In the genomic region with DNA sequence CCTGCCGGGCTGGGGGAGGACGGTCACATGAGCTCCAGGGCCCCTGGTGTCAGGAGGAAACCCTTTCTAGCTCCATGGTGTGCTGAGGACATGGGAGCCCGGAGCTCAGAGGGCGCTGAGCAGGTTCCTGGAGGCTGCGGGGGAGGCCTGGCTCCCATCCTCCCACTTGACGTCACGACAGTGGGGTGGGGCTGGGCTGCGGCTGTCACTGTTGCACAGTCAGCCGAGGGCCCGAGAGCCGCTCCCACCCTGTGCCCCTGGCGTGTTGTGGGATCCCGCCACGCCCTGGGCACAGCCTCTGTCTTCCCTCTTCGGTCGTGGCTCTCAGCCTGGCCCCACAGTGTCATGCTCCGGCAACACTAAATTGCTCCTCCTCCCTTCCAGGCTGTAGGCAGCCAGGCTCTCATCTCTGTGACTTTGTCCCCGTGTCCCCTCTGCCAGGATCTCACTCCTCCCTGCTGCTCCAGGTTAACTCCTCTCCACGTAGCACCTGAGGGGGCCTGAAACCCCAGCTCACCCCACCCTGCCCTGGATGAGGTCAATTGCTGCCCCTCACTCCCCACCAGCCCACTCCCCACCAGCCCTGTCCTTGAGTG, we compare ENCODE assay signal across 14 cellular contexts. TPM values are rescaled to one million over a fixed set of nuclear protein-coding genes. Genes with fewer than 3 reads are reported as not detected.
DNase-seq lines count a peak whose midpoint lies in the region; ATAC-seq, FAIRE-seq and TF ChIP-seq lines count a peak whose summit lies in the region.
"Had no signal": no experiment of that assay in that cellular context is flagged by ENCODE, and none has a peak within 500 bp of the region (broad histone marks: within the 10 kb centered on the region; RNA-seq: fewer than 3 reads in every experiment).

No MANE protein-coding gene starts in this region.

- no peaks in the 10 kb centered on the region for H4K20me1 ChIP-seq in OCI-LY7 (ENCODE audit: insufficient read depth, low read length)

- POLR2A ChIA-PET in A549 (lab: Yijun Ruan, JAX): no interaction called here
- POLR2A ChIA-PET in activated CD4-positive, alpha-beta memory T cell treated with anti-CD3 and anti-CD28 coated beads, Interleukin-2, amount 10 ng/mL, durations not matched to agents 7 days and 5 days (lab: Charles Lee): no interaction called here
- POLR2A ChIA-PET in OCI-LY7 (lab: Charles Lee): interaction anchor here (0.6 kb wide), 1 partner anchor 74 kb away, joined by 3 read pairs; no protein-coding TSS in a partner anchor

- H3K4me1 ChIP-seq in A549: peaks cover 6% of the 10 kb centered on the region; the same call in 1 of the 3 replicates
- H3K4me1 ChIP-seq in OCI-LY7 (ENCODE audit: insufficient read depth, low read length, poor library complexity, severe bottlenecking): no peaks in the 10 kb centered on the region
- H3K4me1 ChIP-seq: SJSA1 had no signal

- H3K9me3 ChIP-seq in A549: no peaks in the 10 kb centered on the region
- no peaks in the 10 kb centered on the region for H3K9me3 ChIP-seq in OCI-LY7 (ENCODE audit: low read length)
- H3K9me3 ChIP-seq: SJSA1 had no signal

- no peak for TF ChIP-seq EP300 in A549 (IDR thresholded peaks at IDR 0.05)

- ATAC-seq in A549 (peak; percentile 12 to 17; a peak in 3 of 6 replicates), left lobe of liver (peak; percentile 13), GM19463 (IDR thresholded peaks at IDR 0.05; ENCODE audit: unreplicated experiment) (no peak)

- H3K27ac Mint-ChIP-seq in activated CD4-positive, alpha-beta memory T cell treated with anti-CD3 and anti-CD28 coated beads, Interleukin-2, amount 10 ng/mL, durations not matched to agents 7 days and 5 days: no peak overlapping the region

- intact Hi-C loops in OCI-LY7 (cut with micrococcal nuclease; ENCODE audit: unreplicated experiment): no loop called here

- no peak overlapping the region for H2AFZ ChIP-seq in OCI-LY7 (ENCODE audit: low read length)

- DNase-seq in A549 (ENCODE audit: low read depth in 1 of 2, low spot score in 1 of 2) (peak in 1 of 2 experiments; percentile 51), GM03348 (ENCODE audit: low spot score) (peak; percentile 53), left lobe of liver (ENCODE audit: low spot score) (no peak), OCI-LY7 (ENCODE audit: low spot score) (no peak), Kasumi-1 (lab: John Stamatoyannopoulos, UW) (no peak)
- peak; percentile 48 for DNase-seq in activated CD4-positive, alpha-beta memory T cell treated with anti-CD3 and anti-CD28 coated beads, Interleukin-2, amount 10 ng/mL, durations not matched to agents 7 days and 5 days
- no peak for DNase-seq in activated naive CD4-positive, alpha-beta T cell (lab: John Stamatoyannopoulos, UW)
- DNase-seq: activated T-cell treated with anti-CD3 and anti-CD28 coated beads, Interleukin-2, amount 50 U/mL, for 4 hours; COR-L47; effector CD4-positive, alpha-beta T cell; Karpas-422; stimulated activated CD4-positive, alpha-beta T cell treated with anti-CD3 and anti-CD28 coated beads, Interleukin-12 subunit alpha, Interleukin-12 subunit beta, amount 100 ng/mL, for 4 hours had no signal

- H3K27ac ChIP-seq in A549 (0 out of 6 replicates have a peak overlapping the region, but pooled peaks of 1 of the 2 experiments have one; percentile 8), OCI-LY7 (ENCODE audit: low read depth, low read length, poor library complexity, severe bottlenecking) (no peak overlapping the region)
- H3K27ac ChIP-seq: SJSA1 had no signal

- WGBS in A549 (ENCODE audit: missing lambda C conversion rate): 55% methylated on average over 18 of the region's 19 CpGs

- H3K9me3 Mint-ChIP-seq in activated CD4-positive, alpha-beta memory T cell treated with anti-CD3 and anti-CD28 coated beads, Interleukin-2, amount 10 ng/mL, durations not matched to agents 7 days and 5 days: no peaks in the 10 kb centered on the region
- H3K9me3 Mint-ChIP-seq: activated T-cell treated with anti-CD3 and anti-CD28 coated beads, Interleukin-2, amount 50 U/mL, for 4 hours had no signal

- no peaks in the 10 kb centered on the region for H3K9me2 ChIP-seq in OCI-LY7 (ENCODE audit: insufficient read depth, low read length)

- H3K36me3 ChIP-seq in OCI-LY7 (ENCODE audit: insufficient read depth, low read length): no peaks in the 10 kb centered on the region
- H3K36me3 ChIP-seq: SJSA1 had no signal

- H3K4me1 Mint-ChIP-seq in activated CD4-positive, alpha-beta memory T cell treated with anti-CD3 and anti-CD28 coated beads, Interleukin-2, amount 10 ng/mL, durations not matched to agents 7 days and 5 days: peaks cover 16% of the 10 kb centered on the region

- H3K4me2 ChIP-seq in A549 (peak overlapping the region; percentile 45; the same call in 2 of the 3 replicates), OCI-LY7 (ENCODE audit: low read length) (no peak overlapping the region)

- no TSS peak for BruUV-seq in OCI-LY7 (replicated peaks; lab: Mats Ljungman, UMichigan)

- FAIRE-seq in A549 (lab: Jason Lieb, UNC): no peak

- CTCF ChIA-PET in A549 (lab: Yijun Ruan, JAX): interaction anchor here (0.9 to 1.7 kb wide), 2 partner anchors 114 to 158 kb away, joined by 4 read pairs; no protein-coding TSS in a partner anchor
- CTCF ChIA-PET in activated CD4-positive, alpha-beta memory T cell treated with anti-CD3 and anti-CD28 coated beads, Interleukin-2, amount 10 ng/mL, durations not matched to agents 7 days and 5 days (lab: Charles Lee): no interaction called here
- CTCF ChIA-PET in OCI-LY7 (lab: Charles Lee; ENCODE audit: unreplicated experiment): no interaction called here

- no peak for TF ChIP-seq POLR2A in A549 (IDR thresholded peaks at IDR 0.05; ENCODE audit: low read length)

- no peaks in the 10 kb centered on the region for H3K36me3 Mint-ChIP-seq in activated CD4-positive, alpha-beta memory T cell treated with anti-CD3 and anti-CD28 coated beads, Interleukin-2, amount 10 ng/mL, durations not matched to agents 7 days and 5 days (ENCODE audit: low read depth)

- TF ChIP-seq CTCF in A549 (IDR thresholded peaks at IDR 0.05) (no peak), OCI-LY7 (conservative IDR thresholded peaks at IDR 0.05; ENCODE audit: low read length) (no peak)

- no peaks in the 10 kb centered on the region for H3K79me2 ChIP-seq in OCI-LY7 (ENCODE audit: insufficient read depth, low read depth, low read length)

- H3K4me3 Mint-ChIP-seq in activated CD4-positive, alpha-beta memory T cell treated with anti-CD3 and anti-CD28 coated beads, Interleukin-2, amount 10 ng/mL, durations not matched to agents 7 days and 5 days: no peak overlapping the region
- H3K4me3 Mint-ChIP-seq: activated T-cell treated with anti-CD3 and anti-CD28 coated beads, Interleukin-2, amount 50 U/mL, for 4 hours had no signal

- no peak for TF ChIP-seq RAD21 in A549 (conservative IDR thresholded peaks at IDR 0.05 in 1 of 2, IDR thresholded peaks at IDR 0.05 in 1 of 2)

- H3K4me3 ChIP-seq in A549: no peak overlapping the region
- no peak overlapping the region for H3K4me3 ChIP-seq in OCI-LY7 (ENCODE audit: low read depth, low read length, poor library complexity, severe bottlenecking)
- H3K4me3 ChIP-seq: SJSA1 had no signal

- no peaks in the 10 kb centered on the region for H3K27me3 Mint-ChIP-seq in activated CD4-positive, alpha-beta memory T cell treated with anti-CD3 and anti-CD28 coated beads, Interleukin-2, amount 10 ng/mL, durations not matched to agents 7 days and 5 days

TF ChIP-seq in A549, 52 proteins besides CTCF, POLR2A, EP300 and RAD21:
- TF ChIP-seq TFCP2L1 (CRISPR knock-in tag; IDR thresholded peaks at IDR 0.05) (no peak), BHLHE40 (IDR thresholded peaks at IDR 0.05; ENCODE audit: low read depth, low read length) (no peak), CBX2 (IDR thresholded peaks at IDR 0.05; ENCODE audit: borderline replicate concordance, low read depth) (no peak), RFX5 (IDR thresholded peaks at IDR 0.05) (no peak), HOXB5 (CRISPR knock-in tag; IDR thresholded peaks at IDR 0.05) (no peak), KDM5A (IDR thresholded peaks at IDR 0.05) (no peak), POLR2AphosphoS2 (conservative IDR thresholded peaks at IDR 0.05; ENCODE audit: low read length) (no peak), HOXA7 (CRISPR knock-in tag; IDR thresholded peaks at IDR 0.05) (no peak), CEBPB (IDR thresholded peaks at IDR 0.05) (no peak), RARB (CRISPR knock-in tag; IDR thresholded peaks at IDR 0.05) (no peak), KDM1A (IDR thresholded peaks at IDR 0.05; ENCODE audit: low read depth) (no peak)
- TF ChIP-seq, protein P1, sequence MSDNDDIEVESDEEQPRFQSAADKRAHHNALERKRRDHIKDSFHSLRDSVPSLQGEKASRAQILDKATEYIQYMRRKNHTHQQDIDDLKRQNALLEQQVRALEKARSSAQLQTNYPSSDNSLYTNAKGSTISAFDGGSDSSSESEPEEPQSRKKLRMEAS (IDR thresholded peaks at IDR 0.05): no peak
- TF ChIP-seq, protein P2, sequence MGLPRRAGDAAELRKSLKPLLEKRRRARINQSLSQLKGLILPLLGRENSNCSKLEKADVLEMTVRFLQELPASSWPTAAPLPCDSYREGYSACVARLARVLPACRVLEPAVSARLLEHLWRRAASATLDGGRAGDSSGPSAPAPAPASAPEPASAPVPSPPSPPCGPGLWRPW (IDR thresholded peaks at IDR 0.05): no peak
- TF ChIP-seq, protein P3, sequence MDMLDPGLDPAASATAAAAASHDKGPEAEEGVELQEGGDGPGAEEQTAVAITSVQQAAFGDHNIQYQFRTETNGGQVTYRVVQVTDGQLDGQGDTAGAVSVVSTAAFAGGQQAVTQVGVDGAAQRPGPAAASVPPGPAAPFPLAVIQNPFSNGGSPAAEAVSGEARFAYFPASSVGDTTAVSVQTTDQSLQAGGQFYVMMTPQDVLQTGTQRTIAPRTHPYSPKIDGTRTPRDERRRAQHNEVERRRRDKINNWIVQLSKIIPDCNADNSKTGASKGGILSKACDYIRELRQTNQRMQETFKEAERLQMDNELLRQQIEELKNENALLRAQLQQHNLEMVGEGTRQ (IDR thresholded peaks at IDR 0.05): no peak

RNA-seq across cellular contexts. Expression of a gene that starts 33.0 kb away (rescaled TPM):
- polyA plus RNA-seq in A549 (2011; rRNA removed) (1.4 and 1.5 TPM in 2 replicates), A549 (2017; fragmentation: RNase III; extraction: RNeasy Plus Mini Kit Qiagen cat#74134 plus additional on column Dnase treatment) (1.9 to 3.7 TPM (median 2.3 TPM) in 3 replicates)
- 1.3 and 1.8 TPM in 2 replicates for polyA plus RNA-seq in A549 (2012; cell fraction: cytosol; rRNA removed)
- 4.1 and 5.1 TPM in 2 replicates for polyA plus RNA-seq in A549 (2012; cell fraction: nucleus; rRNA removed)
- 0.54 and 1.1 TPM in 2 replicates for polyA minus RNA-seq in A549 (2011; rRNA and poly(A)+ RNA removed)
- total RNA-seq in activated CD4-positive, alpha-beta memory T cell treated with anti-CD3 and anti-CD28 coated beads, Interleukin-2, amount 10 ng/mL, durations not matched to agents 7 days and 5 days: 1 to 10 TPM; 2.7 to 3.1 TPM
- total RNA-seq in left lobe of liver (0.70 TPM), OCI-LY7 (2022) (0.06 and 0.76 TPM in 2 replicates)
- 1.8 TPM in 1 of 2 replicates, not detected in the other for total RNA-seq in OCI-LY7 (2014; rRNA removed; shearing (Covaris generic))
- total RNA-seq: SJSA1 had no signal

Comparison
In these comparisons a context has a peak if more than half of its experiments do, and no peak if none do; other contexts are left out.
1. DNase-seq: peak in GM03348 (single experiment) and activated CD4-positive, alpha-beta memory T cell treated with anti-CD3 and anti-CD28 coated beads, Interleukin-2, amount 10 ng/mL, durations not matched to agents 7 days and 5 days (single experiment); none in left lobe of liver (single experiment), OCI-LY7 (single experiment), Kasumi-1 (0 of 2) and activated naive CD4-positive, alpha-beta T cell (0 of 4).